Comparison of ENCODE assay signal across 9 cellular contexts in genomic region chr4:77473509-77473908, GRCh38.
DNase-seq lines count a peak whose midpoint lies in the region; ATAC-seq and TF ChIP-seq lines count a peak whose summit lies in the region.
"Had no signal": no experiment of that assay in that cellular context is flagged by ENCODE, and none has a peak within 500 bp of the region (broad histone marks: within the 10 kb centered on the region; RNA-seq: fewer than 3 reads in every experiment).

No MANE protein-coding gene starts in this region.

- no peaks in the 10 kb centered on the region for H3K9me3 ChIP-seq in WERI-Rb-1 (ENCODE audit: severe bottlenecking)
- H3K9me3 ChIP-seq: MG63 had no signal

- ATAC-seq in HG02970 (IDR thresholded peaks at IDR 0.05; ENCODE audit: low FRiP score, unreplicated experiment), result no peak
- ATAC-seq in HG03565 (IDR thresholded peaks at IDR 0.05; ENCODE audit: unreplicated experiment), result no peak

- H3K4me3 ChIP-seq in WERI-Rb-1 (ENCODE audit: low read depth, low read length), result no peak overlapping the region
- H3K4me3 ChIP-seq: MG63 had no signal

- H3K27ac ChIP-seq in WERI-Rb-1, result no peak overlapping the region

- POLR2A ChIA-PET in HEK293T (lab: Yijun Ruan, JAX), result no interaction called here

- peaks cover 14% of the 10 kb centered on the region for H3K27me3 ChIP-seq in WERI-Rb-1 (ENCODE audit: insufficient read depth, low read depth, severe bottlenecking)
- H3K27me3 ChIP-seq: MG63 had no signal

- H3K36me3 ChIP-seq in WERI-Rb-1, result no peaks in the 10 kb centered on the region
- H3K36me3 ChIP-seq: MG63 had no signal

- peak; percentile 42; the same call in 1 of the 2 replicates for TF ChIP-seq CTCF in WERI-Rb-1 (IDR thresholded peaks at IDR 0.05; ENCODE audit: low read depth, low read length)

- CTCF ChIA-PET in HEK293T (lab: Yijun Ruan, JAX), result no interaction called here

- DNase-seq in EL (peak; percentile 3), HEK293T (ENCODE audit: extremely low spot score) (peak; percentile 54), WERI-Rb-1 (no peak), kidney tubule cell (ENCODE audit: low spot score) (peak; percentile 35), cerebellar nuclear complex (lab: John Stamatoyannopoulos, UW) (no peak), NCI-H524 treated with DMSO at 0.1 percent for 48 hours (lab: John Stamatoyannopoulos, UW) (no peak)
- DNase-seq: MG63 had no signal

TF ChIP-seq in HEK293T, 16 proteins besides CTCF, POLR2A, EP300 and RAD21:
- TF ChIP-seq NFRKB (IDR thresholded peaks at IDR 0.05) (no peak), SP1 (IDR thresholded peaks at IDR 0.05) (no peak), LEF1 (IDR thresholded peaks at IDR 0.05; ENCODE audit: borderline replicate concordance) (no peak), L3MBTL2 (conservative IDR thresholded peaks at IDR 0.05) (no peak), PKNOX1 (IDR thresholded peaks at IDR 0.05) (no peak), FOXA1 (IDR thresholded peaks at IDR 0.05) (no peak), ZNF384 (IDR thresholded peaks at IDR 0.05) (no peak), FOXK2 (IDR thresholded peaks at IDR 0.05) (no peak), TARDBP (IDR thresholded peaks at IDR 0.05) (no peak), BHLHE40 (IDR thresholded peaks at IDR 0.05; ENCODE audit: borderline replicate concordance) (no peak), SUZ12 (IDR thresholded peaks at IDR 0.05) (no peak)

Comparison
In these comparisons a context has a peak if more than half of its experiments do, and no peak if none do; other contexts are left out.
1. DNase-seq: peak in EL (single experiment), HEK293T (single experiment) and kidney tubule cell (single experiment); none in WERI-Rb-1 (single experiment), cerebellar nuclear complex (0 of 2) and NCI-H524 treated with DMSO at 0.1 percent for 48 hours (single experiment).